Comparison of ENCODE assay signal across 21 cellular contexts in the genomic region with DNA sequence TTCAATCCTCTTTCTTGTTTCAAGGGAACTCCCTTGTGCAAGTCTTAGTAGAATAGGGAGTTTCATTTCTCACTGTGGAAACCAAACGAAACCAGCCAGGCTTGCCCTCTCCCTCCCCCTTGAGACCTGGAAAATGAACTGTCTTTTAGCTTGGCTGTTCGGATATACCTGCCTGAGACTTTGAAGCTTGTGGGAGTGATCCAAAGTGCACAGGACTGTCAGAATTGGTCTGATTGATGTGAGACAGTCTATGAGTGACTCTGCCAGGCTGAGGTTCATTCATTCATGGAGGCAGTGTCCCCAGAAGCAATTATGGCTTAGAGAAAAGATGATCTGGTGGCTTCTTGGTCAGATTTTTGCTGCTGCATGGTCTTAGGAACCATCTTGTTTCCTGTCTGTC.
DNase-seq lines count a peak whose midpoint lies in the region; ATAC-seq, FAIRE-seq and TF ChIP-seq lines count a peak whose summit lies in the region.
"Had no signal": no experiment of that assay in that cellular context is flagged by ENCODE, and none has a peak within 500 bp of the region (broad histone marks: within the 10 kb centered on the region; RNA-seq: fewer than 3 reads in every experiment).

No MANE protein-coding gene starts in this region.

- H3K36me3 Mint-ChIP-seq in nephron progenitor cell (ENCODE audit: low read depth): no peaks in the 10 kb centered on the region
- H3K36me3 Mint-ChIP-seq: CD4-positive, CD25-positive, alpha-beta regulatory T cell; CD8-positive, alpha-beta T cell had no signal

- H2AFZ ChIP-seq in HepG2 (ENCODE audit: low read length) (no peak overlapping the region), GM12878 (ENCODE audit: control insufficient read depth, low read depth, low read length) (no peak overlapping the region)
- H2AFZ ChIP-seq: GM23338 had no signal

- TF ChIP-seq EP300 in HepG2 (IDR thresholded peaks at IDR 0.05; ENCODE audit: low read depth in 2 of 2, low read length in 2 of 2) (no peak), HepG2 (CRISPR knock-in tag; IDR thresholded peaks at IDR 0.05; ENCODE audit: borderline replicate concordance) (no peak), GM12878 (IDR thresholded peaks at IDR 0.05; ENCODE audit: borderline replicate concordance in 1 of 2, control insufficient read depth in 1 of 2, low read depth in 2 of 2, low read length in 2 of 2) (no peak)

- H4K20me1 ChIP-seq in HepG2 (ENCODE audit: insufficient read depth, low read length) (no peaks in the 10 kb centered on the region), GM12878 (ENCODE audit: control insufficient read depth, insufficient read depth) (no peaks in the 10 kb centered on the region)
- H4K20me1 ChIP-seq: BLaER1 had no signal

- H3K9ac ChIP-seq in HepG2 (ENCODE audit: insufficient read depth, low read depth, low read length) (no peak overlapping the region), GM12878 (ENCODE audit: control insufficient read depth, insufficient read depth, low read length) (no peak overlapping the region)
- H3K9ac ChIP-seq: BLaER1 had no signal

- WGBS in HepG2 (ENCODE audit: low lambda C conversion rate): 0% methylated on average over 2 of the region's 2 CpGs
- 100% methylated on average over 1 of the region's 2 CpGs for WGBS in right lobe of liver (ENCODE audit: insufficient coverage, low coverage, low lambda C conversion rate, missing lambda C conversion rate)
- 56% methylated on average over 2 of the region's 2 CpGs for WGBS in GM12878 (ENCODE audit: insufficient coverage, insufficient replicate concordance, low lambda C conversion rate, missing lambda C conversion rate)

- TF ChIP-seq POLR2A in HepG2 (IDR thresholded peaks at IDR 0.05; ENCODE audit: insufficient read depth in 1 of 2, low read depth in 2 of 2, low read length in 2 of 2) (no peak), right lobe of liver (IDR thresholded peaks at IDR 0.05) (no peak), GM12878 (IDR thresholded peaks at IDR 0.05; ENCODE audit: low read depth, low read length) (no peak)

- TF ChIP-seq CTCF in HepG2 (CRISPR knock-in tag; IDR thresholded peaks at IDR 0.05) (no peak), right lobe of liver (IDR thresholded peaks at IDR 0.05) (no peak), GM12878 (IDR thresholded peaks at IDR 0.05 in 2 of 3, conservative IDR thresholded peaks at IDR 0.05 in 1 of 3; ENCODE audit: control insufficient read depth in 2 of 3, extremely low read depth in 1 of 3, insufficient read depth in 1 of 3, low read depth in 3 of 3, low read length in 3 of 3) (no peak), nephron progenitor cell (IDR thresholded peaks at IDR 0.05) (no peak)

- BruUV-seq in HepG2 (replicated peaks; lab: Mats Ljungman, UMichigan) (no TSS peak), GM12878 (replicated peaks; lab: Mats Ljungman, UMichigan) (no TSS peak)

- H3K27me3 ChIP-seq in HepG2 (ENCODE audit: control insufficient read depth in 1 of 2, insufficient read depth in 2 of 2, low read length in 2 of 2) (no peaks in the 10 kb centered on the region; a peak in 1 of 5 replicates), right lobe of liver (no peaks in the 10 kb centered on the region), GM12878 (replicated peaks in 1 of 2; ENCODE audit: control insufficient read depth in 2 of 2, insufficient read depth in 2 of 2, low read length in 1 of 2) (no peaks in the 10 kb centered on the region)
- H3K27me3 ChIP-seq: BLaER1 had no signal

- SMC1A ChIA-PET in GM12878 (lab: Charles Lee; ENCODE audit: uncharacterized antibody, unreplicated experiment): interaction anchor here (1.0 kb wide), 1 partner anchor 29 kb away, joined by 5 read pairs; no protein-coding TSS in a partner anchor

- no peak for TF ChIP-seq RAD21 in HepG2 (CRISPR knock-in tag; IDR thresholded peaks at IDR 0.05)
- no peak for TF ChIP-seq RAD21 in GM12878 (IDR thresholded peaks at IDR 0.05; ENCODE audit: insufficient read depth, low read depth, low read length)

- intact Hi-C loops in HepG2 (cut with micrococcal nuclease; ENCODE audit: unreplicated experiment): no loop called here
- intact Hi-C loops in right lobe of liver (cut with DNase I): no loop called here
- intact Hi-C loops in GM12878 (cut with micrococcal nuclease; ENCODE audit: unreplicated experiment): loop anchor here (10.0 kb wide), 1 partner anchor 288 kb away; no protein-coding TSS in a partner anchor

- POLR2A ChIA-PET in HepG2 (lab: Yijun Ruan, JAX) (no interaction called here), GM12878 (lab: Charles Lee) (no interaction called here)

- no peaks in the 10 kb centered on the region for H3K36me3 ChIP-seq in HepG2 (replicated peaks in 1 of 2; ENCODE audit: control insufficient read depth in 1 of 2, insufficient read depth in 2 of 2, low read length in 2 of 2)
- no peaks in the 10 kb centered on the region for H3K36me3 ChIP-seq in right lobe of liver
- no peaks in the 10 kb centered on the region for H3K36me3 ChIP-seq in GM12878 (ENCODE audit: control insufficient read depth in 2 of 2, insufficient read depth in 2 of 2, low read length in 1 of 2)
- H3K36me3 ChIP-seq: BLaER1, HAP-1 had no signal

- H3K9me3 ChIP-seq in HepG2 (ENCODE audit: low read length) (no peaks in the 10 kb centered on the region), right lobe of liver (no peaks in the 10 kb centered on the region), GM12878 (replicated peaks; ENCODE audit: control insufficient read depth, insufficient read depth, low read length) (no peaks in the 10 kb centered on the region)
- H3K9me3 ChIP-seq: BLaER1, Caco-2, HAP-1 had no signal

- CTCF ChIA-PET in HepG2 (lab: Yijun Ruan, JAX; ENCODE audit: low intra/inter-chr PET ratio, low total read pairs) (no interaction called here), GM12878 (lab: Yijun Ruan, JAX) (interaction anchor here (1.0 to 1.8 kb wide), 2 partner anchors 11 to 320 kb away, joined by 3 to 6 read pairs; no protein-coding TSS in a partner anchor)

- no peak for FAIRE-seq in HepG2 (lab: Jason Lieb, UNC)
- FAIRE-seq in GM12878 (lab: Jason Lieb, UNC): no peak
- FAIRE-seq: A204.1, H54 had no signal

- H3K27me3 Mint-ChIP-seq in nephron progenitor cell (ENCODE audit: low read depth, poor library complexity): no peaks in the 10 kb centered on the region
- H3K27me3 Mint-ChIP-seq: B cell; CD4-positive, CD25-positive, alpha-beta regulatory T cell had no signal

- DNase-seq in HepG2 (ENCODE audit: low spot score) (no peak), right lobe of liver (no peak), GM12878 (ENCODE audit: low read depth, low spot score) (no peak), nephron progenitor cell (no peak)
- DNase-seq: Caco-2; CD4-positive, CD25-positive, alpha-beta regulatory T cell; CD8-positive, alpha-beta T cell; DMS153; DND-41; GDM1; HFFc6 had no signal

- H3K4me1 ChIP-seq in HepG2 (ENCODE audit: insufficient read depth, low read length) (no peaks in the 10 kb centered on the region), right lobe of liver (no peaks in the 10 kb centered on the region), GM12878 (ENCODE audit: control insufficient read depth, insufficient read depth, low read length) (peaks cover 15% of the 10 kb centered on the region)
- H3K4me1 ChIP-seq: Caco-2 had no signal

- H3K9me3 Mint-ChIP-seq in nephron progenitor cell: no peaks in the 10 kb centered on the region
- H3K9me3 Mint-ChIP-seq: CD8-positive, alpha-beta T cell; GM23338; HFFc6 had no signal

- no peak overlapping the region for H3K4me3 Mint-ChIP-seq in nephron progenitor cell
- H3K4me3 Mint-ChIP-seq: B cell; CD4-positive, CD25-positive, alpha-beta regulatory T cell; CD8-positive, alpha-beta T cell; GM23338; HFFc6 had no signal

- RAD21 ChIA-PET in GM12878 (lab: Charles Lee; ENCODE audit: unreplicated experiment): interaction anchor here (1.3 kb wide), 1 partner anchor 134 kb away, joined by 4 read pairs; no protein-coding TSS in a partner anchor

- in situ Hi-C loops in HepG2 (cut with HindIII; ENCODE audit: extremely low pct_ligation_motif_present, low pct_unique_long_range_greater_than_20kb) (no loop called here), GM12878 (cut with MboI) (no loop called here)

- peaks cover 36% of the 10 kb centered on the region for H3K4me1 Mint-ChIP-seq in nephron progenitor cell
- H3K4me1 Mint-ChIP-seq: CD4-positive, CD25-positive, alpha-beta regulatory T cell had no signal

- H3K4me2 ChIP-seq in HepG2 (ENCODE audit: low read depth, low read length) (no peak overlapping the region), GM12878 (ENCODE audit: control insufficient read depth, insufficient read depth) (no peak overlapping the region)
- H3K4me2 ChIP-seq: BLaER1, GM23338 had no signal

- H3K79me2 ChIP-seq in HepG2 (ENCODE audit: insufficient read depth, low read length) (no peaks in the 10 kb centered on the region), GM12878 (ENCODE audit: control insufficient read depth, insufficient read depth, low read length) (no peaks in the 10 kb centered on the region)

- ATAC-seq in HepG2 (peak; percentile 69), right lobe of liver (no peak), GM12878 (no peak), HG03378 (IDR thresholded peaks at IDR 0.05; ENCODE audit: unreplicated experiment) (no peak), HG02884 (IDR thresholded peaks at IDR 0.05; ENCODE audit: unreplicated experiment) (no peak)
- ATAC-seq: CD8-positive, alpha-beta T cell; GM23338 had no signal

- H3K4me3 ChIP-seq in HepG2 (replicated peaks in 1 of 3; ENCODE audit: insufficient read depth in 1 of 3, low read depth in 2 of 3, low read length in 3 of 3) (no peak overlapping the region), right lobe of liver (no peak overlapping the region), GM12878 (no peak overlapping the region)
- H3K4me3 ChIP-seq: BLaER1, GM23338, HAP-1 had no signal

- H3K27ac Mint-ChIP-seq in nephron progenitor cell: peak overlapping the region; percentile 20
- H3K27ac Mint-ChIP-seq: B cell; CD4-positive, CD25-positive, alpha-beta regulatory T cell; CD8-positive, alpha-beta T cell; GM23338; HFFc6 had no signal

- H3K27ac ChIP-seq in HepG2 (ENCODE audit: extremely low read length, insufficient read depth, low read length): no peak overlapping the region
- H3K27ac ChIP-seq in right lobe of liver: no peak overlapping the region
- H3K27ac ChIP-seq in GM12878 (ENCODE audit: control insufficient read depth, insufficient read depth): no peak overlapping the region
- H3K27ac ChIP-seq: 22Rv1, BLaER1, C4-2B had no signal

TF ChIP-seq in HepG2, 621 proteins besides CTCF, POLR2A, EP300 and RAD21 (continues in another document):
- TF ChIP-seq CBX2 (IDR thresholded peaks at IDR 0.05; ENCODE audit: low read depth, low read length) (no peak), CBX2 (CRISPR knock-in tag; IDR thresholded peaks at IDR 0.05; ENCODE audit: low read depth) (no peak)

TF ChIP-seq in GM12878, 131 proteins besides CTCF, POLR2A, EP300 and RAD21 (continues in another document):
- no peak for TF ChIP-seq ZZZ3 (IDR thresholded peaks at IDR 0.05; ENCODE audit: control insufficient read depth, insufficient read length, low read depth)
